24 cellular contexts compared by ENCODE assay signal in genomic region chr3:104878395-104878794, GRCh38.
A peak's percentile ranks its signal among the peaks of the same experiment; 100 is the strongest.
DNase-seq lines count a peak whose midpoint lies in the region; ATAC-seq and TF ChIP-seq lines count a peak whose summit lies in the region.
"Had no signal": no experiment of that assay in that cellular context is flagged by ENCODE, and none has a peak within 500 bp of the region (broad histone marks: within the 10 kb centered on the region; RNA-seq: fewer than 3 reads in every experiment).

No MANE protein-coding gene starts in this region.

- no peaks in the 10 kb centered on the region for H3K27me3 Mint-ChIP-seq in stimulated activated naive CD8-positive, alpha-beta T cell treated with anti-CD3 and anti-CD28 coated beads, Interleukin-15, amount 100 ng/mL, for 72 hours
- H3K27me3 Mint-ChIP-seq: activated naive CD4-positive, alpha-beta T cell treated with anti-CD3 and anti-CD28 coated beads, Interleukin-2, amount 50 U/mL, for 24 hours; progenitor cell of endocrine pancreas; stimulated activated naive CD8-positive, alpha-beta T cell treated with anti-CD3 and anti-CD28 coated beads, Interleukin-15, Interleukin-2, amounts not matched to agents 100 ng/mL and 50 ng/mL, for 24 hours had no signal

- peak; percentile 19 for DNase-seq in AG10803 (ENCODE audit: low read depth)
- peak; percentile 13 for DNase-seq in NB4 (ENCODE audit: low read depth)
- DNase-seq in astrocyte of the spinal cord (ENCODE audit: low read depth, low spot score): peak; percentile 24
- DNase-seq in iris pigment epithelial cell (ENCODE audit: low read depth): peak; percentile 85
- no peak for DNase-seq in SHP77 treated with DMSO at 0.1 percent for 48 hours (lab: John Stamatoyannopoulos, UW)
- no peak for DNase-seq in NCI-H69 (lab: John Stamatoyannopoulos, UW)
- DNase-seq in stimulated activated naive CD8-positive, alpha-beta T cell treated with anti-CD3 and anti-CD28 coated beads, Interleukin-15, amount 100 ng/mL, for 72 hours: no peak
- DNase-seq: ACHN; activated CD4-positive, CD25-positive, alpha-beta regulatory T cell treated with anti-CD3 and anti-CD28 coated beads, Interleukin-2, amount 50 U/mL, for 72 hours; activated CD8-positive, alpha-beta memory T cell treated with anti-CD3 and anti-CD28 coated beads for 24 hours; activated T-cell treated with anti-CD3 and anti-CD28 coated beads, Interleukin-2, amount 50 U/mL, for 48 hours; CD8-positive, alpha-beta memory T cell; left colon; NCI-H1048; NCI-H2029; NCI-H510A; nephron progenitor cell; stimulated activated CD4-positive, alpha-beta T cell treated with anti-CD3 and anti-CD28 coated beads, Interleukin-2, amount 100 ng/mL, for 24 hours; T-helper 9 cell had no signal

- TF ChIP-seq CTCF in AG10803 (conservative IDR thresholded peaks at IDR 0.05; ENCODE audit: low read length) (no peak), NB4 (IDR thresholded peaks at IDR 0.05; ENCODE audit: low read depth, low read length) (no peak), astrocyte of the spinal cord (IDR thresholded peaks at IDR 0.05; ENCODE audit: low read depth, low read length) (no peak)

- H3K4me3 ChIP-seq in AG10803 (ENCODE audit: low read length): no peak overlapping the region
- H3K4me3 ChIP-seq in NB4 (ENCODE audit: low read depth, low read length): no peak overlapping the region
- H3K4me3 ChIP-seq in astrocyte of the spinal cord (ENCODE audit: low read depth, low read length): no peak overlapping the region
- H3K4me3 ChIP-seq: SJSA1 had no signal

- ATAC-seq in HG02885 (IDR thresholded peaks at IDR 0.05; ENCODE audit: poor library complexity, unreplicated experiment): no peak
- ATAC-seq in stimulated activated naive CD8-positive, alpha-beta T cell treated with anti-CD3 and anti-CD28 coated beads, Interleukin-15, amount 100 ng/mL, for 72 hours: no peak
- ATAC-seq: left colon had no signal

- no peaks in the 10 kb centered on the region for H3K9me3 Mint-ChIP-seq in stimulated activated naive CD8-positive, alpha-beta T cell treated with anti-CD3 and anti-CD28 coated beads, Interleukin-15, amount 100 ng/mL, for 72 hours
- H3K9me3 Mint-ChIP-seq: activated naive CD4-positive, alpha-beta T cell treated with anti-CD3 and anti-CD28 coated beads, Interleukin-2, amount 50 U/mL, for 24 hours; stimulated activated naive CD8-positive, alpha-beta T cell treated with anti-CD3 and anti-CD28 coated beads, Interleukin-15, Interleukin-2, amounts not matched to agents 100 ng/mL and 50 ng/mL, for 24 hours had no signal

- in situ Hi-C loops in astrocyte of the spinal cord (cut with HindIII; ENCODE audit: low sequenced_read_pairs): no loop called here

- H3K4me1 Mint-ChIP-seq in stimulated activated naive CD8-positive, alpha-beta T cell treated with anti-CD3 and anti-CD28 coated beads, Interleukin-15, amount 100 ng/mL, for 72 hours: no peaks in the 10 kb centered on the region
- H3K4me1 Mint-ChIP-seq: activated naive CD4-positive, alpha-beta T cell treated with anti-CD3 and anti-CD28 coated beads, Interleukin-2, amount 50 U/mL, for 24 hours; CD8-positive, alpha-beta memory T cell had no signal

- no peak overlapping the region for H3K27ac Mint-ChIP-seq in stimulated activated naive CD8-positive, alpha-beta T cell treated with anti-CD3 and anti-CD28 coated beads, Interleukin-15, amount 100 ng/mL, for 72 hours
- H3K27ac Mint-ChIP-seq: activated naive CD4-positive, alpha-beta T cell treated with anti-CD3 and anti-CD28 coated beads, Interleukin-2, amount 50 U/mL, for 24 hours; CD8-positive, alpha-beta memory T cell; nephron progenitor cell; progenitor cell of endocrine pancreas; stimulated activated naive CD8-positive, alpha-beta T cell treated with anti-CD3 and anti-CD28 coated beads, Interleukin-15, Interleukin-2, amounts not matched to agents 100 ng/mL and 50 ng/mL, for 24 hours had no signal

- no peak overlapping the region for H3K4me3 Mint-ChIP-seq in stimulated activated naive CD8-positive, alpha-beta T cell treated with anti-CD3 and anti-CD28 coated beads, Interleukin-15, amount 100 ng/mL, for 72 hours
- H3K4me3 Mint-ChIP-seq: activated naive CD4-positive, alpha-beta T cell treated with anti-CD3 and anti-CD28 coated beads, Interleukin-2, amount 50 U/mL, for 24 hours; CD8-positive, alpha-beta memory T cell; nephron progenitor cell; stimulated activated naive CD8-positive, alpha-beta T cell treated with anti-CD3 and anti-CD28 coated beads, Interleukin-15, Interleukin-2, amounts not matched to agents 100 ng/mL and 50 ng/mL, for 24 hours had no signal

- TF ChIP-seq POLR2A in NB4 (IDR thresholded peaks at IDR 0.05; ENCODE audit: extremely low read depth, insufficient read length): no peak

Comparison
In these comparisons a context has a peak if more than half of its experiments do, and no peak if none do; other contexts are left out.
1. DNase-seq: peak in AG10803 (single experiment), NB4 (single experiment), astrocyte of the spinal cord (single experiment) and iris pigment epithelial cell (single experiment); none in SHP77 treated with DMSO at 0.1 percent for 48 hours (single experiment), NCI-H69 (single experiment) and stimulated activated naive CD8-positive, alpha-beta T cell treated with anti-CD3 and anti-CD28 coated beads, Interleukin-15, amount 100 ng/mL, for 72 hours (0 of 2).